In genomic region chr16:27366687-27367462, GRCh38 we compare ENCODE assay signal across 9 cellular contexts. TPM values are rescaled to one million over a fixed set of nuclear protein-coding genes. Genes with fewer than 3 reads are reported as not detected.
DNase-seq lines count a peak whose midpoint lies in the region; ATAC-seq and TF ChIP-seq lines count a peak whose summit lies in the region.
"Had no signal": no experiment of that assay in that cellular context is flagged by ENCODE, and none has a peak within 500 bp of the region (broad histone marks: within the 10 kb centered on the region; RNA-seq: fewer than 3 reads in every experiment).

No MANE protein-coding gene starts in this region.

- H3K27me3 Mint-ChIP-seq in activated T-cell treated with anti-CD3 and anti-CD28 coated beads, Interleukin-2, amount 50 U/mL, for 4 hours (ENCODE audit: low read depth), result no peaks in the 10 kb centered on the region
- no peaks in the 10 kb centered on the region for H3K27me3 Mint-ChIP-seq in memory B cell

- H3K4me3 ChIP-seq in GM12865 (ENCODE audit: low read depth, low read length), result no peak overlapping the region; the same call in 1 of the 2 replicates

- peaks cover 6% of the 10 kb centered on the region for H3K9me3 Mint-ChIP-seq in activated T-cell treated with anti-CD3 and anti-CD28 coated beads, Interleukin-2, amount 50 U/mL, for 4 hours
- peaks cover 2% of the 10 kb centered on the region for H3K9me3 Mint-ChIP-seq in memory B cell

- H3K4me1 Mint-ChIP-seq in activated T-cell treated with anti-CD3 and anti-CD28 coated beads, Interleukin-2, amount 50 U/mL, for 4 hours (ENCODE audit: low read depth), result peaks cover 76% of the 10 kb centered on the region
- H3K4me1 Mint-ChIP-seq in memory B cell, result peaks cover 9% of the 10 kb centered on the region
- H3K4me1 Mint-ChIP-seq: nephron had no signal

- peak; percentile 29 for DNase-seq in GM12865 (ENCODE audit: low read depth)
- DNase-seq in activated T-cell treated with anti-CD3 and anti-CD28 coated beads, Interleukin-2, amount 50 U/mL, for 4 hours, result no peak
- no peak for DNase-seq in memory B cell (ENCODE audit: low spot score in 2 of 2)
- DNase-seq in COR-L47 (lab: John Stamatoyannopoulos, UW), result no peak
- DNase-seq in pons (ENCODE audit: low spot score), result no peak
- no peak for DNase-seq in RKO (ENCODE audit: low spot score)

- H3K27ac Mint-ChIP-seq in memory B cell, result peak overlapping the region; percentile 97
- H3K27ac Mint-ChIP-seq: nephron had no signal

- ATAC-seq in HG02759 (IDR thresholded peaks at IDR 0.05; ENCODE audit: unreplicated experiment) (peak; percentile 17), memory B cell (ENCODE audit: low read depth) (no peak), HG03039 (IDR thresholded peaks at IDR 0.05; ENCODE audit: unreplicated experiment) (no peak)
- ATAC-seq in activated T-cell treated with anti-CD3 and anti-CD28 coated beads, Interleukin-2, amount 50 U/mL, for 4 hours, result peak; percentile 3 to 8

- H3K4me3 Mint-ChIP-seq in activated T-cell treated with anti-CD3 and anti-CD28 coated beads, Interleukin-2, amount 50 U/mL, for 4 hours, result peak overlapping the region; percentile 65
- no peak overlapping the region for H3K4me3 Mint-ChIP-seq in memory B cell
- H3K4me3 Mint-ChIP-seq: nephron had no signal

- no peak for TF ChIP-seq CTCF in GM12865 (IDR thresholded peaks at IDR 0.05; ENCODE audit: insufficient read depth, low read depth, low read length, missing control alignments)

- peaks cover 18% of the 10 kb centered on the region for H3K36me3 Mint-ChIP-seq in activated T-cell treated with anti-CD3 and anti-CD28 coated beads, Interleukin-2, amount 50 U/mL, for 4 hours (ENCODE audit: insufficient read depth)
- peaks cover 7% of the 10 kb centered on the region for H3K36me3 Mint-ChIP-seq in memory B cell

RNA-seq across cellular contexts. Expression of gene IL21R, which starts 35.1 kb away (rescaled TPM):
- 10 to 100 TPM; 90.7 to 94.9 (median 91.4) TPM for total RNA-seq in activated T-cell treated with anti-CD3 and anti-CD28 coated beads, Interleukin-2, amount 50 U/mL, for 4 hours

RNA-seq across cellular contexts. Expression of gene IL4R, which starts 53.1 kb away (rescaled TPM):
- total RNA-seq in activated T-cell treated with anti-CD3 and anti-CD28 coated beads, Interleukin-2, amount 50 U/mL, for 4 hours, result 100 to 1,000 TPM; 110 to 143 (median 140) TPM

Comparison
In these comparisons a context has a peak if more than half of its experiments do, and no peak if none do; other contexts are left out.
1. ATAC-seq: peak in HG02759 (single experiment) and activated T-cell treated with anti-CD3 and anti-CD28 coated beads, Interleukin-2, amount 50 U/mL, for 4 hours (2 of 2); none in memory B cell (single experiment) and HG03039 (single experiment).